Comparison of ENCODE assay signal across 1 cellular context in the genomic region with DNA sequence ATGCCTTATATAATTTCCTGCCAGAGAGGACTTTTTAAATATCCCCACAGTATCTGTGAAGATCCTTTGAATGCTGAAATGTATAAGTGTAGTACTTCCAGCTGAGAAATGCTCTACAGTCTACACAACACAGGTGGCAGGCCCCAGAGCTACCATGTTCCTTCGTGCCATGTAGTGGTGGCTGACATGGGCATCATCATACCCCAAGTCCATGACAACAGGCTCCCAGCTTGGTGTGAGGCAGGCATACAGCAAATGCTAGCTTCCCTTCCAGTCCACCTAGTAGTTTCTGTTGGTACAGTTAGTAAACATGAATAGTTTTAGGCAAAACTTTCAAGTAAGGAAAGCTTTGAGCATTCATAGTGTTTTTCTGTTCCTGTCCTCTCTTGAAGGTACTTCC.
TF ChIP-seq lines count a peak whose summit lies in the region.

No MANE protein-coding gene starts in this region.

TF ChIP-seq in HepG2, 621 proteins besides CTCF, POLR2A, EP300 and RAD21:
- TF ChIP-seq HNRNPK (IDR thresholded peaks at IDR 0.05; ENCODE audit: low read depth, low read length, poor library complexity, severe bottlenecking) (no peak), ZNF615 (CRISPR knock-in tag; IDR thresholded peaks at IDR 0.05; ENCODE audit: borderline replicate concordance) (0 out of 2 replicates have a peak, but pooled peaks have one; percentile 28)
